In genomic region chr6:111823831-111824607, GRCh38 we compare ENCODE assay signal across 8 cellular contexts. TPM values are rescaled to one million over a fixed set of nuclear protein-coding genes. Genes with fewer than 3 reads are reported as not detected.
A peak's percentile ranks its signal among the peaks of the same experiment; 100 is the strongest.
DNase-seq lines count a peak whose midpoint lies in the region; ATAC-seq and TF ChIP-seq lines count a peak whose summit lies in the region.

No MANE protein-coding gene starts in this region.

- no peak for TF ChIP-seq CTCF in IMR-90 (conservative IDR thresholded peaks at IDR 0.05; ENCODE audit: low read depth, low read length)
- no peak for TF ChIP-seq CTCF in choroid plexus epithelial cell (conservative IDR thresholded peaks at IDR 0.05; ENCODE audit: low read depth, low read length)
- no peak for TF ChIP-seq CTCF in parathyroid adenoma (IDR thresholded peaks at IDR 0.05)

- no peak overlapping the region for H2BK20ac ChIP-seq in IMR-90 (ENCODE audit: low read depth, low read length)

- no peak overlapping the region for H3K56ac ChIP-seq in IMR-90 (ENCODE audit: extremely low read depth, insufficient read depth, low read length)

- peak overlapping the region; percentile 83 for H3K18ac ChIP-seq in IMR-90 (ENCODE audit: low read depth, low read length)

- no peak overlapping the region for H3K23ac ChIP-seq in IMR-90 (ENCODE audit: low read depth, low read length)

- ATAC-seq in IMR-90 (ENCODE audit: low read depth) (peak; percentile 87), GM19351 (IDR thresholded peaks at IDR 0.05; ENCODE audit: unreplicated experiment) (no peak)

- intact Hi-C loops in IMR-90 (cut with micrococcal nuclease) = loop anchor here (5.0 kb wide), 1 partner anchor 112 kb away; no protein-coding TSS in a partner anchor

- H2AFZ ChIP-seq in IMR-90 (replicated peaks; ENCODE audit: low read length, poor library complexity) = no peak overlapping the region
- H2AFZ ChIP-seq in parathyroid adenoma = no peak overlapping the region

- in situ Hi-C loops in IMR-90 (cut with MboI; ENCODE audit: low sequenced_read_pairs) = no loop called here

- H4K20me1 ChIP-seq in IMR-90 (ENCODE audit: insufficient read depth, low read length) = peaks cover 1% of the 10 kb centered on the region

- no peak overlapping the region for H3K4ac ChIP-seq in IMR-90 (ENCODE audit: low read depth, low read length)

- no peak overlapping the region for H2AK9ac ChIP-seq in IMR-90 (replicated peaks; ENCODE audit: low read depth, low read length, poor library complexity)

- peak overlapping the region in 1 of 2 experiments; percentile 10; a peak in 1 of 4 replicates for H4K8ac ChIP-seq in IMR-90 (ENCODE audit: low read depth in 2 of 2, low read length in 2 of 2)

- H3K4me2 ChIP-seq in IMR-90 (ENCODE audit: low read depth, low read length) = peak overlapping the region; percentile 81
- H3K4me2 ChIP-seq in parathyroid adenoma (ENCODE audit: low read length) = no peak overlapping the region

- dilution Hi-C loops in IMR-90 (cut with HindIII; ENCODE audit: low sequenced_read_pairs, unreplicated experiment) = no loop called here

- peak overlapping the region; percentile 23 for H2BK5ac ChIP-seq in IMR-90 (ENCODE audit: low read depth, low read length, poor library complexity, severe bottlenecking)

- TF ChIP-seq POLR2A in IMR-90 (IDR thresholded peaks at IDR 0.05; ENCODE audit: low read depth, low read length) = 0 out of 2 replicates have a peak, but pooled peaks have one; percentile 42

- H4K91ac ChIP-seq in IMR-90 (ENCODE audit: insufficient read depth, low read depth, low read length) = no peak overlapping the region

- no peak overlapping the region for H2AK5ac ChIP-seq in IMR-90 (ENCODE audit: low read depth, low read length)

- peaks cover 2% of the 10 kb centered on the region for H3K79me2 ChIP-seq in parathyroid adenoma

- H3K27me3 ChIP-seq in IMR-90 (ENCODE audit: control insufficient read depth, insufficient read depth, low read length) (no peaks in the 10 kb centered on the region), parathyroid adenoma (ENCODE audit: control insufficient read depth, insufficient read depth, low read length) (no peaks in the 10 kb centered on the region)

- H3K36me3 ChIP-seq in IMR-90 (ENCODE audit: control insufficient read depth, insufficient read depth, low read length) = peaks cover 2% of the 10 kb centered on the region; the same call in 1 of the 2 replicates
- no peaks in the 10 kb centered on the region for H3K36me3 ChIP-seq in parathyroid adenoma (ENCODE audit: control insufficient read depth, insufficient read depth, low read length)

- no TSS peak for BruUV-seq in IMR-90 (replicated peaks; lab: Mats Ljungman, UMichigan)

- H3K4me3 ChIP-seq in IMR-90 (ENCODE audit: insufficient read depth, low read depth, low read length) (peak overlapping the region; percentile 11; the same call in 1 of the 2 replicates), choroid plexus epithelial cell (ENCODE audit: low read depth, low read length) (peak overlapping the region; percentile 33), parathyroid adenoma (ENCODE audit: low read depth, low read length) (no peak overlapping the region)

- H3K9ac ChIP-seq in IMR-90 (ENCODE audit: low read depth, low read length) (no peak overlapping the region), parathyroid adenoma (no peak overlapping the region)

- no peak overlapping the region for H4K5ac ChIP-seq in IMR-90 (ENCODE audit: low read depth, low read length)

- DNase-seq in ELR (ENCODE audit: low read depth) = peak; percentile 79
- peak; percentile 86 for DNase-seq in IMR-90
- DNase-seq in choroid plexus epithelial cell (ENCODE audit: low read depth) = peak; percentile 93
- DNase-seq in GDM1 (lab: John Stamatoyannopoulos, UW) = no peak
- DNase-seq in SHP77 (lab: John Stamatoyannopoulos, UW) = no peak
- no peak for DNase-seq in globus pallidus (ENCODE audit: low spot score)

- peaks cover 14 to 20% of the 10 kb centered on the region in 2 experiments for H3K79me1 ChIP-seq in IMR-90 (ENCODE audit: low read depth in 1 of 2, low read length in 2 of 2)

- peaks cover 15% of the 10 kb centered on the region for H3K4me1 ChIP-seq in IMR-90 (ENCODE audit: control insufficient read depth, insufficient read depth, low read length)
- peaks cover 10% of the 10 kb centered on the region for H3K4me1 ChIP-seq in parathyroid adenoma

- no peaks in the 10 kb centered on the region for H3K9me3 ChIP-seq in IMR-90 (ENCODE audit: control insufficient read depth, insufficient read depth, low read length)
- no peaks in the 10 kb centered on the region for H3K9me3 ChIP-seq in parathyroid adenoma (ENCODE audit: control insufficient read depth, low read length)

- H2BK15ac ChIP-seq in IMR-90 (ENCODE audit: low read depth, low read length) = no peak overlapping the region

- H3K14ac ChIP-seq in IMR-90 (replicated peaks; ENCODE audit: low read depth, low read length) = no peak overlapping the region

- WGBS in IMR-90 (ENCODE audit: extremely low coverage in 2 of 2, insufficient read length in 1 of 2), 2 experiments = no CpG with 5 or more reads among the region's 4 CpGs

- POLR2A ChIA-PET in IMR-90 (lab: Charles Lee; ENCODE audit: unreplicated experiment) = no interaction called here

- CTCF ChIA-PET in IMR-90 (lab: Yijun Ruan, JAX) = interaction anchor here (0.8 to 1.3 kb wide), 2 partner anchors 8 to 18 kb away, joined by 3 to 4 read pairs; no protein-coding TSS in a partner anchor

- H3K27ac ChIP-seq in IMR-90 (ENCODE audit: insufficient read depth, low read length) = no peak overlapping the region
- peak overlapping the region; percentile 36 for H3K27ac ChIP-seq in parathyroid adenoma

- H3K9me1 ChIP-seq in IMR-90 (ENCODE audit: insufficient read depth, low read length) = peaks cover 8% of the 10 kb centered on the region

- TF ChIP-seq RAD21 in IMR-90 (IDR thresholded peaks at IDR 0.05; ENCODE audit: low read length) = no peak

- no peak overlapping the region for H2BK120ac ChIP-seq in IMR-90 (ENCODE audit: low read depth, low read length)

TF ChIP-seq in IMR-90, 13 proteins besides CTCF, POLR2A, EP300 and RAD21:
- TF ChIP-seq FOS (IDR thresholded peaks at IDR 0.05; ENCODE audit: low read depth, low read length) = peak; percentile 65; the same call in 1 of the 2 replicates
- TF ChIP-seq RFX5 (IDR thresholded peaks at IDR 0.05; ENCODE audit: low read depth, low read length) = 0 out of 2 replicates have a peak, but pooled peaks have one; percentile 16
- TF ChIP-seq CEBPB (IDR thresholded peaks at IDR 0.05; ENCODE audit: low read depth, low read length) = peak; percentile 82
- no peak for TF ChIP-seq ELK1 (IDR thresholded peaks at IDR 0.05; ENCODE audit: borderline replicate concordance, low read depth, low read length)
- TF ChIP-seq MAZ (IDR thresholded peaks at IDR 0.05; ENCODE audit: borderline replicate concordance, low read depth, low read length) = peak; percentile 28; the same call in 1 of the 2 replicates
- TF ChIP-seq MXI1 (IDR thresholded peaks at IDR 0.05; ENCODE audit: borderline replicate concordance, low read depth, low read length) = 0 out of 2 replicates have a peak, but pooled peaks have one; percentile 56

RNA-seq across cellular contexts. Expression of gene FYN, which starts 49.2 kb away (rescaled TPM):
- 36.4 and 41.1 TPM in 2 replicates for total RNA-seq in IMR-90 (2012; rRNA removed)
- 30.8 and 35.1 TPM in 2 replicates for polyA plus RNA-seq in IMR-90 (2012; rRNA removed)
- polyA plus RNA-seq in IMR-90 (2012; cell fraction: cytosol; rRNA removed) = 41.7 and 98.8 TPM in 2 replicates
- polyA plus RNA-seq in IMR-90 (2012; cell fraction: nucleus; rRNA removed; ENCODE audit: low replicate concordance) = 36.3 and 72.0 TPM in 2 replicates

Comparison
In these comparisons a context has a peak if more than half of its experiments do, and no peak if none do; other contexts are left out.
1. DNase-seq: peak in ELR (single experiment), IMR-90 (single experiment) and choroid plexus epithelial cell (single experiment); none in GDM1 (single experiment), SHP77 (0 of 2) and globus pallidus (single experiment).